ENCODE assay signal across 23 cellular contexts in genomic region chr18:35134190-35134730, GRCh38.
"Had no signal": no experiment of that assay in that cellular context is flagged by ENCODE, and none has a peak within 500 bp of the region (broad histone marks: within the 10 kb centered on the region; RNA-seq: fewer than 3 reads in every experiment).

No MANE protein-coding gene starts in this region.

- H3K4me1 Mint-ChIP-seq: activated CD4-positive, alpha-beta T cell treated with anti-CD3 and anti-CD28 coated beads, Interleukin-2, amount 10 ng/mL, durations not matched to agents 7 days and 5 days had no signal

- H3K9me3 Mint-ChIP-seq: activated CD4-positive, alpha-beta memory T cell treated with anti-CD3 and anti-CD28 coated beads for 36 hours; activated CD4-positive, alpha-beta T cell treated with anti-CD3 and anti-CD28 coated beads, Interleukin-2, amount 10 ng/mL, durations not matched to agents 7 days and 5 days; activated naive CD8-positive, alpha-beta T cell treated with anti-CD3 and anti-CD28 coated beads, Interleukin-2, amount 10 ng/mL, durations not matched to agents 7 days and 5 days; activated T-cell treated with anti-CD3 and anti-CD28 coated beads, Interleukin-2, amount 50 U/mL, for 72 hours; T-helper 1 cell treated with Interleukin-12 subunit alpha and Interleukin-12 subunit beta and Interleukin-4 antibody, amounts not matched to agents 30 μg/mL and 1 μg/mL, for 36 hours; WTC11 had no signal

- H3K36me3 ChIP-seq: MG63 had no signal

- H3K4me3 ChIP-seq: breast epithelium, MG63 had no signal

- H3K4me1 ChIP-seq: breast epithelium had no signal

- H3K27ac Mint-ChIP-seq: activated CD4-positive, alpha-beta memory T cell treated with anti-CD3 and anti-CD28 coated beads for 36 hours; activated CD4-positive, alpha-beta T cell treated with anti-CD3 and anti-CD28 coated beads, Interleukin-2, amount 10 ng/mL, durations not matched to agents 7 days and 5 days; activated naive CD8-positive, alpha-beta T cell treated with anti-CD3 and anti-CD28 coated beads, Interleukin-2, amount 10 ng/mL, durations not matched to agents 7 days and 5 days; activated T-cell treated with anti-CD3 and anti-CD28 coated beads, Interleukin-2, amount 50 U/mL, for 72 hours; T-helper 1 cell treated with Interleukin-12 subunit alpha and Interleukin-12 subunit beta and Interleukin-4 antibody, amounts not matched to agents 30 μg/mL and 1 μg/mL, for 36 hours; WTC11 had no signal

- H3K27me3 Mint-ChIP-seq: activated CD4-positive, alpha-beta memory T cell treated with anti-CD3 and anti-CD28 coated beads for 36 hours; activated CD4-positive, alpha-beta T cell treated with anti-CD3 and anti-CD28 coated beads, Interleukin-2, amount 10 ng/mL, durations not matched to agents 7 days and 5 days; activated naive CD8-positive, alpha-beta T cell treated with anti-CD3 and anti-CD28 coated beads, Interleukin-2, amount 10 ng/mL, durations not matched to agents 7 days and 5 days had no signal

- H3K9me3 ChIP-seq: breast epithelium, MG63 had no signal

- FAIRE-seq: RCC 7860 had no signal

- H3K27me3 ChIP-seq: breast epithelium, MG63 had no signal

- H3K27ac ChIP-seq: breast epithelium had no signal

- DNase-seq: activated CD4-positive, alpha-beta memory T cell treated with anti-CD3 and anti-CD28 coated beads for 36 hours; activated CD4-positive, alpha-beta T cell treated with anti-CD3 and anti-CD28 coated beads, Interleukin-2, amount 10 ng/mL, durations not matched to agents 7 days and 5 days; activated CD4-positive, CD25-positive, alpha-beta regulatory T cell treated with anti-CD3 and anti-CD28 coated beads, Interleukin-2, amount 50 U/mL, for 72 hours; activated CD8-positive, alpha-beta memory T cell treated with anti-CD3 and anti-CD28 coated beads, Interleukin-2, amount 50 U/mL, for 4 hours; activated naive CD4-positive, alpha-beta T cell treated with anti-CD3 and anti-CD28 coated beads, Interleukin-2, amount 50 U/mL, for 16 hours; activated naive CD8-positive, alpha-beta T cell treated with anti-CD3 and anti-CD28 coated beads, Interleukin-2, amount 10 ng/mL, durations not matched to agents 7 days and 5 days; activated T-cell treated with anti-CD3 and anti-CD28 coated beads, Interleukin-2, amount 50 U/mL, for 72 hours; aorta; caudate nucleus; MG63; MV-4-11; NCI-H1105; NCI-H1436; NCI-H1694 treated with DMSO at 0.1 percent for 48 hours; NCI-H2029 treated with DMSO at 0.1 percent for 48 hours; NCI-H446; NCI-H524; SHP77 treated with DMSO at 0.1 percent for 48 hours; T-helper 9 cell had no signal

- H3K4me3 Mint-ChIP-seq: activated CD4-positive, alpha-beta memory T cell treated with anti-CD3 and anti-CD28 coated beads for 36 hours; activated CD4-positive, alpha-beta T cell treated with anti-CD3 and anti-CD28 coated beads, Interleukin-2, amount 10 ng/mL, durations not matched to agents 7 days and 5 days; activated naive CD8-positive, alpha-beta T cell treated with anti-CD3 and anti-CD28 coated beads, Interleukin-2, amount 10 ng/mL, durations not matched to agents 7 days and 5 days; activated T-cell treated with anti-CD3 and anti-CD28 coated beads, Interleukin-2, amount 50 U/mL, for 72 hours; T-helper 1 cell treated with Interleukin-12 subunit alpha and Interleukin-12 subunit beta and Interleukin-4 antibody, amounts not matched to agents 30 μg/mL and 1 μg/mL, for 36 hours; WTC11 had no signal
